ENCODE assay signal across 3 cellular contexts in genomic region chr2:104240984-104241383, GRCh38.
A peak's percentile ranks its signal among the peaks of the same experiment; 100 is the strongest.
TF ChIP-seq lines count a peak whose summit lies in the region.

No MANE protein-coding gene starts in this region.

TF ChIP-seq in HepG2, 621 proteins besides CTCF, POLR2A, EP300 and RAD21:
- TF ChIP-seq ATF5 (CRISPR knock-in tag; IDR thresholded peaks at IDR 0.05; ENCODE audit: low read depth) (no peak), CENPBD1 (CRISPR knock-in tag; IDR thresholded peaks at IDR 0.05; ENCODE audit: borderline replicate concordance, low read depth) (no peak), ZNF839 (CRISPR knock-in tag; IDR thresholded peaks at IDR 0.05; ENCODE audit: borderline replicate concordance) (no peak), ZNF703 (CRISPR knock-in tag; IDR thresholded peaks at IDR 0.05; ENCODE audit: borderline replicate concordance) (no peak), ZNF562 (CRISPR knock-in tag; IDR thresholded peaks at IDR 0.05; ENCODE audit: borderline replicate concordance) (no peak), SMAD1 (CRISPR knock-in tag; IDR thresholded peaks at IDR 0.05; ENCODE audit: borderline replicate concordance, low read depth) (no peak), MAFF (IDR thresholded peaks at IDR 0.05; ENCODE audit: low read depth, low read length) (peak; percentile 89), CCDC6 (CRISPR knock-in tag; IDR thresholded peaks at IDR 0.05) (no peak), MAFK (conservative IDR thresholded peaks at IDR 0.05 in 1 of 2, IDR thresholded peaks at IDR 0.05 in 1 of 2; ENCODE audit: low read length in 2 of 2) (peak; percentile 83 to 92), NPAS2 (CRISPR knock-in tag; IDR thresholded peaks at IDR 0.05; ENCODE audit: borderline replicate concordance) (no peak), CBX1 (IDR thresholded peaks at IDR 0.05; ENCODE audit: low read depth) (no peak), ZNF143 (CRISPR knock-in tag; IDR thresholded peaks at IDR 0.05) (no peak), KLF9 (CRISPR knock-in tag; IDR thresholded peaks at IDR 0.05; ENCODE audit: low read depth) (no peak)

TF ChIP-seq in HEK293, 187 proteins besides CTCF, POLR2A, EP300 and RAD21:
- TF ChIP-seq SETDB1 (IDR thresholded peaks at IDR 0.05; ENCODE audit: insufficient read length, low read length) (peak; percentile 60), KLF8 (tag by site-specific recombination; IDR thresholded peaks at IDR 0.05) (no peak), RBAK (tag by site-specific recombination; IDR thresholded peaks at IDR 0.05) (no peak), ZNF514 (tag by site-specific recombination; IDR thresholded peaks at IDR 0.05) (no peak), ZNF169 (tag by site-specific recombination; IDR thresholded peaks at IDR 0.05) (no peak), ZNF24 (tag by site-specific recombination; IDR thresholded peaks at IDR 0.05) (no peak), ZNF184 (tag by site-specific recombination; IDR thresholded peaks at IDR 0.05) (no peak), ZNF558 (tag by site-specific recombination; IDR thresholded peaks at IDR 0.05) (no peak), ZNF585B (tag by site-specific recombination; IDR thresholded peaks at IDR 0.05) (no peak)

TF ChIP-seq in H1, 55 proteins besides CTCF, POLR2A, EP300 and RAD21:
- TF ChIP-seq E2F6 (IDR thresholded peaks at IDR 0.05) (no peak), MAFK (IDR thresholded peaks at IDR 0.05; ENCODE audit: low read depth, low read length) (peak; percentile 36; the same call in 1 of the 2 replicates)
